In the genomic region with DNA sequence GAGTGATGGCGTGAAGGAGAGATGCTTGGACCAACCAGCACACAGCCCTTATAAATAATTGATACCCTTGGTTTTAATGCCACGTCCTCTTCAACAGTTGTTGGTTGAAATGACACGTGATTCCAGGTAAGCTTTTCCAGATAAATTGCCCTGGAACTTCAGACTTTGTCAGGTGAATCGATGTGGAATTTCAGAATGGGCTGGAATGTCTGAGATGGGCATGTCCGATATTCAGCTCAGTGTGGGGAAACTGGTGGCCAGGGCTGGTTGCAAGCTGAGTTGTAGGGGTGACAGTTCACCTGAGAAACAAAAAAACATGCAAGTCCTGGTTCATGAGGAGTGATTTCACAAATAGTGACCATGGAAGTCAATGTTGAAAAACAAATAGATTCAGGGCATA, we compare ENCODE assay signal across 8 cellular contexts.
DNase-seq lines count a peak whose midpoint lies in the region; ATAC-seq and TF ChIP-seq lines count a peak whose summit lies in the region.
"Not testable (repeated sequence)": the region's sequence is repeated elsewhere in the genome, so short reads cannot be mapped to it uniquely, and the experiment has no call there.

No MANE protein-coding gene starts in this region.

- not testable (repeated sequence) for H2AFZ ChIP-seq in HCT116 (ENCODE audit: low read depth, low read length, poor library complexity, severe bottlenecking); PC-9

- not testable (repeated sequence) for H3K27me3 Mint-ChIP-seq in activated T-cell treated with anti-CD3 and anti-CD28 coated beads, Interleukin-2, amount 50 U/mL, for 72 hours (ENCODE audit: low read depth); endodermal cell (ENCODE audit: insufficient read depth); natural killer cell (ENCODE audit: low read depth in 2 of 2); type B pancreatic cell

- peak overlapping the region in 2 of 10 experiments; percentile 65 to 70; a peak in 1 of 20 replicates for H3K4me3 ChIP-seq in BLaER1 treated with 17β-estradiol and CSF1 and Interleukin-3, amounts not matched to agents 10 nM and 100 nM
- not testable (repeated sequence) for H3K4me3 ChIP-seq in HCT116 (replicated peaks in 1 of 2; ENCODE audit: low read depth in 1 of 2, low read length in 2 of 2); PC-9; endodermal cell (ENCODE audit: low read length); right lobe of liver

- H3K4me3 Mint-ChIP-seq in activated T-cell treated with anti-CD3 and anti-CD28 coated beads, Interleukin-2, amount 50 U/mL, for 72 hours; endodermal cell; natural killer cell: not testable (repeated sequence)
- H3K4me3 Mint-ChIP-seq in type B pancreatic cell, result peak overlapping the region; percentile 52

- not testable (repeated sequence) for H3K79me2 ChIP-seq in HCT116 (ENCODE audit: insufficient read depth, low read length)
- peaks cover 12% of the 10 kb centered on the region; the same call in 1 of the 2 replicates for H3K79me2 ChIP-seq in PC-9 (ENCODE audit: low read depth)

- H3K9me3 ChIP-seq in BLaER1 treated with 17β-estradiol and CSF1 and Interleukin-3, amounts not matched to agents 10 nM and 100 nM (replicated peaks in 1 of 11); HCT116 (ENCODE audit: control insufficient read depth in 1 of 2, insufficient read depth in 1 of 2, low read depth in 1 of 2, low read length in 2 of 2); PC-9 (ENCODE audit: insufficient read depth, low read depth); endodermal cell (ENCODE audit: control insufficient read depth, low read length); right lobe of liver: not testable (repeated sequence)

- intact Hi-C loops in HCT116 (cut with micrococcal nuclease); PC-9 (cut with micrococcal nuclease; ENCODE audit: unreplicated experiment); right lobe of liver (cut with DNase I); natural killer cell (cut with micrococcal nuclease): not testable (repeated sequence)

- peaks cover 0 to 13% of the 10 kb centered on the region in 2 donors for H3K36me3 Mint-ChIP-seq in activated T-cell treated with anti-CD3 and anti-CD28 coated beads, Interleukin-2, amount 50 U/mL, for 72 hours (ENCODE audit: insufficient read depth in 2 of 2)
- H3K36me3 Mint-ChIP-seq in endodermal cell (ENCODE audit: low read depth) (peaks cover 49% of the 10 kb centered on the region), type B pancreatic cell (peaks cover 23% of the 10 kb centered on the region)
- not testable (repeated sequence) for H3K36me3 Mint-ChIP-seq in natural killer cell

- not testable (repeated sequence) for TF ChIP-seq CTCF in HCT116 (IDR thresholded peaks at IDR 0.05 in 2 of 3, conservative IDR thresholded peaks at IDR 0.05 in 1 of 3; ENCODE audit: borderline replicate concordance in 1 of 3, insufficient read depth in 1 of 3, low read depth in 2 of 3, low read length in 2 of 3); PC-9 (conservative IDR thresholded peaks at IDR 0.05); endodermal cell (conservative IDR thresholded peaks at IDR 0.05); right lobe of liver (IDR thresholded peaks at IDR 0.05); natural killer cell (IDR thresholded peaks at IDR 0.05); type B pancreatic cell (conservative IDR thresholded peaks at IDR 0.05)

- 96% methylated on average over 5 of the region's 5 CpGs; no CpG with 5 or more reads in 1 of the 2 experiments for WGBS in endodermal cell (ENCODE audit: insufficient coverage in 1 of 2, insufficient read length in 1 of 2), 2 experiments
- WGBS in right lobe of liver (ENCODE audit: insufficient coverage, low coverage, low lambda C conversion rate, missing lambda C conversion rate), result 51% methylated on average over 5 of the region's 5 CpGs

- peak overlapping the region; percentile 46 for H3K27ac Mint-ChIP-seq in activated T-cell treated with anti-CD3 and anti-CD28 coated beads, Interleukin-2, amount 50 U/mL, for 72 hours
- H3K27ac Mint-ChIP-seq in endodermal cell (peak overlapping the region; percentile 48), natural killer cell (peak overlapping the region; percentile 79 to 96), type B pancreatic cell (peak overlapping the region; percentile 83)

- BruUV-seq in HCT116 (replicated peaks; lab: Mats Ljungman, UMichigan), result TSS peak; percentile 34
- not testable (repeated sequence) for BruUV-seq in PC-9 (replicated peaks; lab: Mats Ljungman, UMichigan)

- H3K9ac ChIP-seq in BLaER1 treated with 17β-estradiol and CSF1 and Interleukin-3, amounts not matched to agents 10 nM and 100 nM, result peak overlapping the region in 1 of 11 experiments; percentile 87; a peak in 2 of 22 replicates
- H3K9ac ChIP-seq in HCT116 (ENCODE audit: low read length); endodermal cell (ENCODE audit: extremely low read depth, low read length, poor library complexity, severe bottlenecking): not testable (repeated sequence)

- not testable (repeated sequence) for TF ChIP-seq RAD21 in HCT116 (IDR thresholded peaks at IDR 0.05; ENCODE audit: low read depth)

- DNase-seq in HCT116 (ENCODE audit: low read depth, low spot score); PC-9; activated T-cell treated with anti-CD3 and anti-CD28 coated beads, Interleukin-2, amount 50 U/mL, for 72 hours; endodermal cell; natural killer cell; type B pancreatic cell (ENCODE audit: extremely low spot score, unreplicated experiment): not testable (repeated sequence)
- peak in 1 of 3 donors; percentile 57 for DNase-seq in right lobe of liver

- H3K9me3 Mint-ChIP-seq in activated T-cell treated with anti-CD3 and anti-CD28 coated beads, Interleukin-2, amount 50 U/mL, for 72 hours; endodermal cell; natural killer cell; type B pancreatic cell: not testable (repeated sequence)

- CTCF ChIA-PET in HCT116 (lab: Charles Lee); PC-9 (lab: Charles Lee): not testable (repeated sequence)

- TF ChIP-seq POLR2A in HCT116 (IDR thresholded peaks at IDR 0.05; ENCODE audit: borderline replicate concordance, extremely low read depth, insufficient read depth, insufficient read length), result not testable (repeated sequence)
- peak; percentile 20 for TF ChIP-seq POLR2A in right lobe of liver (IDR thresholded peaks at IDR 0.05)

- H3K4me1 ChIP-seq in BLaER1 treated with 17β-estradiol and CSF1 and Interleukin-3, amounts not matched to agents 10 nM and 100 nM, result peaks cover 27 to 38% (median 32%) of the 10 kb centered on the region in 10 experiments
- peaks cover 2 to 11% of the 10 kb centered on the region in 2 experiments; a peak in 2 of 4 replicates for H3K4me1 ChIP-seq in HCT116 (ENCODE audit: control insufficient read depth in 1 of 2, insufficient read depth in 2 of 2, low read length in 2 of 2)
- H3K4me1 ChIP-seq in PC-9 (replicated peaks; ENCODE audit: insufficient read depth), result peaks cover 12% of the 10 kb centered on the region; the same call in 1 of the 2 replicates
- H3K4me1 ChIP-seq in endodermal cell (ENCODE audit: control insufficient read depth, insufficient read depth, low read length); right lobe of liver: not testable (repeated sequence)

- not testable (repeated sequence) for H3K9me2 ChIP-seq in HCT116 (ENCODE audit: insufficient read depth); PC-9 (ENCODE audit: insufficient read depth)

- H3K4me2 ChIP-seq in BLaER1 treated with 17β-estradiol and CSF1 and Interleukin-3, amounts not matched to agents 10 nM and 100 nM, result peak overlapping the region in 10 of 11 experiments; percentile 92 to 99 (median 96); a peak in 18 of 22 replicates
- not testable (repeated sequence) for H3K4me2 ChIP-seq in HCT116 (ENCODE audit: low read length)
- 0 out of 2 replicates have a peak overlapping the region, but pooled peaks have one; percentile 82 for H3K4me2 ChIP-seq in PC-9

- H3K36me3 ChIP-seq in BLaER1 treated with 17β-estradiol and CSF1 and Interleukin-3, amounts not matched to agents 10 nM and 100 nM, result peaks cover 43 to 59% (median 56%) of the 10 kb centered on the region in 11 experiments
- not testable (repeated sequence) for H3K36me3 ChIP-seq in HCT116 (ENCODE audit: control insufficient read depth in 1 of 2, insufficient read depth in 2 of 2, low read length in 2 of 2); PC-9 (ENCODE audit: low read depth); right lobe of liver
- H3K36me3 ChIP-seq in endodermal cell (ENCODE audit: control insufficient read depth, insufficient read depth, low read length), result peaks cover 26% of the 10 kb centered on the region

- RAD21 ChIA-PET in HCT116 (lab: Charles Lee; ENCODE audit: low non-redundant PET in 1 of 2, low total read pairs in 2 of 2, uncharacterized antibody in 2 of 2, unreplicated experiment in 2 of 2), result not testable (repeated sequence)

- H3K27ac ChIP-seq in BLaER1 treated with 17β-estradiol and CSF1 and Interleukin-3, amounts not matched to agents 10 nM and 100 nM; HCT116 (ENCODE audit: low read depth, low read length); PC-9; endodermal cell (ENCODE audit: low read depth, low read length): not testable (repeated sequence)
- peak overlapping the region in 2 of 3 donors; percentile 95 to 98 for H3K27ac ChIP-seq in right lobe of liver

- H4K20me1 ChIP-seq in BLaER1 treated with 17β-estradiol and CSF1 and Interleukin-3, amounts not matched to agents 10 nM and 100 nM, result peaks cover 6 to 78% (median 53%) of the 10 kb centered on the region in 11 experiments; a peak in 21 of 22 replicates
- not testable (repeated sequence) for H4K20me1 ChIP-seq in HCT116 (ENCODE audit: insufficient read depth); PC-9 (ENCODE audit: insufficient read depth)

- not testable (repeated sequence) for H3K27me3 ChIP-seq in BLaER1 treated with 17β-estradiol and CSF1 and Interleukin-3, amounts not matched to agents 10 nM and 100 nM; HCT116 (ENCODE audit: insufficient read depth, low read length); PC-9 (ENCODE audit: insufficient read depth, low read depth); endodermal cell (ENCODE audit: control insufficient read depth, insufficient read depth, low read length, poor library complexity, severe bottlenecking); right lobe of liver

- H3F3A ChIP-seq in PC-9 (ENCODE audit: insufficient read depth, low read depth), result peaks cover 28% of the 10 kb centered on the region

- peaks cover 30% of the 10 kb centered on the region for H3K4me1 Mint-ChIP-seq in activated T-cell treated with anti-CD3 and anti-CD28 coated beads, Interleukin-2, amount 50 U/mL, for 72 hours (ENCODE audit: low read depth)
- not testable (repeated sequence) for H3K4me1 Mint-ChIP-seq in endodermal cell; natural killer cell; type B pancreatic cell (ENCODE audit: unreplicated experiment)

- POLR2A ChIA-PET in HCT116 (lab: Charles Lee); PC-9 (lab: Charles Lee; ENCODE audit: unreplicated experiment): not testable (repeated sequence)

- ATAC-seq in HCT116; activated T-cell treated with anti-CD3 and anti-CD28 coated beads, Interleukin-2, amount 50 U/mL, for 72 hours (replicated peaks in 1 of 2); natural killer cell: not testable (repeated sequence)
- ATAC-seq in right lobe of liver, result peak in 1 of 4 donors; percentile 13
